In the genomic region with DNA sequence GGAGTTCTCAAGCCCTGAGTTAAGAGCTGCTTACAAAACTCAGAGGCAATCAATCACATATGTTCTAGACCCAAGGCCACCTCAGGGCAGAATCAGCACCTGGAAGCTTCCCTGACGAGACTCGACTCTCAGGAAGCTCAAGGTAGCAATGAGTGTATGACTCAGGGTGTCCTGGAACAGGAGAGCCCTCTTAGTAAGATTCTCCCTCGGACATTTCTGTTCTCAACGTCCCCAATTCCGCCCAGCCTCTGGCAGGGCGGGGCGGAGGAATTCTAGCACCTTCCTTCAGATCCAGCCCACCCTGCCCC, we compare ENCODE assay signal across 1 cellular context.
TF ChIP-seq lines count a peak whose summit lies in the region.

No MANE protein-coding gene starts in this region.

TF ChIP-seq in K562, 482 proteins besides CTCF, POLR2A, EP300 and RAD21:
- TF ChIP-seq ZNF830 (CRISPR knock-in tag; IDR thresholded peaks at IDR 0.05) (no peak), LEF1 (IDR thresholded peaks at IDR 0.05) (no peak), ZZZ3 (IDR thresholded peaks at IDR 0.05) (no peak), ZNF444 (CRISPR knock-in tag; IDR thresholded peaks at IDR 0.05) (no peak), ZNF143 (CRISPR knock-in tag; IDR thresholded peaks at IDR 0.05) (no peak), KLF13 (tag; IDR thresholded peaks at IDR 0.05; ENCODE audit: borderline replicate concordance, low read depth) (no peak), ZNF197 (CRISPR knock-in tag; IDR thresholded peaks at IDR 0.05; ENCODE audit: low read depth) (no peak), ZNF212 (CRISPR knock-in tag; IDR thresholded peaks at IDR 0.05) (no peak)
